Comparison of ENCODE assay signal across 1 cellular context in genomic region chrX:118990512-118991227, GRCh38.
TF ChIP-seq lines count a peak whose summit lies in the region.

No MANE protein-coding gene starts in this region.

TF ChIP-seq in H1, 55 proteins besides CTCF, POLR2A, EP300 and RAD21:
- no peak for TF ChIP-seq CREB1 (IDR thresholded peaks at IDR 0.05)
- TF ChIP-seq BRCA1 (IDR thresholded peaks at IDR 0.05; ENCODE audit: low read depth, low read length) = no peak
- TF ChIP-seq HDAC2 (IDR thresholded peaks at IDR 0.05; ENCODE audit: borderline replicate concordance in 1 of 2, low read depth in 2 of 2, low read length in 2 of 2) = no peak
- TF ChIP-seq TEAD4 (IDR thresholded peaks at IDR 0.05; ENCODE audit: low read depth, low read length) = peak; percentile 68; the same call in 1 of the 2 replicates
- TF ChIP-seq EZH2 (IDR thresholded peaks at IDR 0.05; ENCODE audit: low read depth, low read length, severe bottlenecking) = no peak
- TF ChIP-seq BACH1 (IDR thresholded peaks at IDR 0.05; ENCODE audit: low read length) = no peak
- TF ChIP-seq CBX8 (IDR thresholded peaks at IDR 0.05; ENCODE audit: borderline replicate concordance, low read depth, low read length) = no peak
TF ChIP-seq in H1: peak in this region for 1.
